In the genomic region with DNA sequence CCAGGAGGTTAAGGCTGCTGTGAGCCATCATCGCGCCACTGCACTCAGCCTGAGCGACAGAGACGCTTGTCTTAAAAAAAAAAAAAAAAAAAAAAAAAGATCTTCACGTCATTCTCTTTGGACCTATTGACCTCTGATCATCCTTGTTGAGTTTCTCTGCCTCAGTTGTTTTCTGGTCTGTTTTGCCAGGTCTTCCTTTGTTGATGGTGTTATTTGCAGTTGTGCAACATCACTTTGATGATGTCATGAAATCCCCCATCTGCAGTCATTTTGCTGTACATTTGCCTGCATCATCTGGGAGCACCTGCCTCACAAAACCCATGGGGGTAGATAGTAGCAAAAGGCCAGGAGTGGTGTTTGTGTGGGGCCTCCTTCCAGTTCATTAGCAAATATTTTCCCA, we compare ENCODE assay signal across 27 cellular contexts.
"Had no signal": no experiment of that assay in that cellular context is flagged by ENCODE, and none has a peak within 500 bp of the region (broad histone marks: within the 10 kb centered on the region; RNA-seq: fewer than 3 reads in every experiment).

No MANE protein-coding gene starts in this region.

- H3K4me1 ChIP-seq: Peyer's patch, SJCRH30 had no signal

- H3K36me3 ChIP-seq: SJCRH30, WERI-Rb-1 had no signal

- H3K4me3 ChIP-seq: Peyer's patch, SJCRH30 had no signal

- H3K9ac ChIP-seq: SK-N-SH had no signal

- ATAC-seq: activated T-cell treated with anti-CD3 and anti-CD28 coated beads, Interleukin-2, amount 50 U/mL, for 4 hours; activated T-helper 17 cell treated with anti-CD3 and anti-CD28 coated beads, Interleukin-2, amount 50 U/mL, for 72 hours had no signal

- H3K9me3 ChIP-seq: Peyer's patch, SJCRH30, SK-N-SH had no signal

- H3K4me1 Mint-ChIP-seq: brain; central memory CD8-positive, alpha-beta T cell had no signal

- H3K27ac ChIP-seq: Peyer's patch, RWPE1, SJCRH30, WERI-Rb-1 had no signal

- H3K4me2 ChIP-seq: SK-N-SH had no signal

- H3K27me3 Mint-ChIP-seq: activated CD4-positive, alpha-beta T cell treated with anti-CD3 and anti-CD28 coated beads, Interleukin-2, amount 10 ng/mL, durations not matched to agents 24 days and 14 days; activated naive CD8-positive, alpha-beta T cell; activated T-helper 17 cell treated with anti-CD3 and anti-CD28 coated beads, Interleukin-2, amount 50 U/mL, for 72 hours; brain; central memory CD8-positive, alpha-beta T cell had no signal

- H3K9me3 Mint-ChIP-seq: activated CD4-positive, alpha-beta T cell treated with anti-CD3 and anti-CD28 coated beads, Interleukin-2, amount 10 ng/mL, durations not matched to agents 24 days and 14 days; activated naive CD4-positive, alpha-beta T cell treated with anti-CD3 and anti-CD28 coated beads for 36 hours; activated T-cell treated with anti-CD3 and anti-CD28 coated beads, Interleukin-2, amount 50 U/mL, for 4 hours; activated T-helper 17 cell treated with anti-CD3 and anti-CD28 coated beads, Interleukin-2, amount 50 U/mL, for 72 hours; brain; central memory CD8-positive, alpha-beta T cell had no signal

- H3K27me3 ChIP-seq: Peyer's patch, SJCRH30 had no signal

- H3K4me3 Mint-ChIP-seq: activated CD4-positive, alpha-beta T cell treated with anti-CD3 and anti-CD28 coated beads, Interleukin-2, amount 10 ng/mL, durations not matched to agents 24 days and 14 days; activated naive CD4-positive, alpha-beta T cell treated with anti-CD3 and anti-CD28 coated beads for 36 hours; activated naive CD8-positive, alpha-beta T cell; activated T-cell treated with anti-CD3 and anti-CD28 coated beads, Interleukin-2, amount 50 U/mL, for 4 hours; activated T-helper 17 cell treated with anti-CD3 and anti-CD28 coated beads, Interleukin-2, amount 50 U/mL, for 72 hours; brain; central memory CD8-positive, alpha-beta T cell had no signal

- DNase-seq: activated CD4-positive, alpha-beta T cell treated with anti-CD3 and anti-CD28 coated beads for 1 hour; activated CD4-positive, alpha-beta T cell treated with anti-CD3 and anti-CD28 coated beads, Interleukin-2, amount 10 ng/mL, durations not matched to agents 24 days and 14 days; activated CD4-positive, alpha-beta T cell treated with anti-CD3 and anti-CD28 coated beads, Interleukin-2, amount 50 U/mL, for 48 hours; activated CD8-positive, alpha-beta memory T cell treated with anti-CD3 and anti-CD28 coated beads for 24 hours; activated gamma-delta T cell; activated naive CD4-positive, alpha-beta T cell treated with anti-CD3 and anti-CD28 coated beads for 36 hours; activated T-cell treated with anti-CD3 and anti-CD28 coated beads, Interleukin-2, amount 50 U/mL, for 4 hours; amygdala; NCI-H1048; NCI-H146; NCI-H187 treated with DMSO at 0.1 percent for 48 hours; NCI-H2081 treated with DMSO at 0.1 percent for 48 hours; NCI-H226; NCI-H526; NCI-H82; NK-92 treated with Interleukin-12 subunit alpha and Interleukin-12 subunit beta, amount 100 ng/mL, for 24 hours; Peyer's patch; Right ventricle myocardium superior; SJCRH30; SK-N-SH; T-helper 1 cell; WERI-Rb-1 had no signal

- H3K27ac Mint-ChIP-seq: activated naive CD4-positive, alpha-beta T cell treated with anti-CD3 and anti-CD28 coated beads for 36 hours; activated naive CD8-positive, alpha-beta T cell; activated T-helper 17 cell treated with anti-CD3 and anti-CD28 coated beads, Interleukin-2, amount 50 U/mL, for 72 hours; brain had no signal
